In the genomic region with DNA sequence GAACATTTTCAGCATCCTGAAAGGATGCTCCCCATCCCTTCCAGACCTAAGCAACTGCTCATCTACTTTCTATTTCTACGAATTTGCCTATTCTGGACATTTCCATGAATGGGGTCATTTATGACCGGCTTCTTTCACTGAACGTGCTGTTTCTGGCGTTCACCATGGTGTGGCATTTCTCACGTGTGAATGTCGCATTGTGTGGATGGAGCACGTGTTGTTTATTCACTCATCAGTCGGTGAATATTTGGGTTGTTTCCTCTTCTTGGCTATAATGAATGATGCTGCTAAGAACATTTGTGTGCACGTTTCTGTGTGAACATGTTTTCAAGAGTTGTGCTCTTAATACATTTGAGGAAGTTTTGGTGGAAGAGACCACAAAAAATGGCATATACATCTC, we compare ENCODE assay signal across 27 cellular contexts.
"Had no signal": no experiment of that assay in that cellular context is flagged by ENCODE, and none has a peak within 500 bp of the region (broad histone marks: within the 10 kb centered on the region; RNA-seq: fewer than 3 reads in every experiment).

No MANE protein-coding gene starts in this region.

- H2AFZ ChIP-seq: hepatocyte had no signal

- H3K4me1 ChIP-seq: ascending aorta, foreskin keratinocyte, gastroesophageal sphincter, heart right ventricle had no signal

- H3K27me3 ChIP-seq: ascending aorta, foreskin keratinocyte had no signal

- H3K4me3 ChIP-seq: ascending aorta, gastroesophageal sphincter, heart right ventricle, hepatocyte had no signal

- FAIRE-seq: colon, endometrium, endothelial cell of umbilical vein had no signal

- H3K36me3 ChIP-seq: ascending aorta, gastroesophageal sphincter, heart right ventricle had no signal

- H3K27ac ChIP-seq: ascending aorta, epithelial cell of prostate, foreskin keratinocyte, gastroesophageal sphincter, heart right ventricle, hepatocyte had no signal

- DNase-seq: activated CD4-positive, alpha-beta memory T cell treated with anti-CD3 and anti-CD28 coated beads, Interleukin-2, amount 10 ng/mL, durations not matched to agents 7 days and 5 days; activated CD4-positive, alpha-beta T cell treated with anti-CD3 and anti-CD28 coated beads for 36 hours; activated CD4-positive, alpha-beta T cell treated with anti-CD3 and anti-CD28 coated beads, Interleukin-2, amount 10 ng/mL, durations not matched to agents 24 days and 14 days; activated CD4-positive, CD25-positive, alpha-beta regulatory T cell; activated CD4-positive, CD25-positive, alpha-beta regulatory T cell treated with anti-CD3 and anti-CD28 coated beads, Interleukin-2, amount 50 U/mL, for 72 hours; activated CD8-positive, alpha-beta memory T cell treated with anti-CD3 and anti-CD28 coated beads, Interleukin-2, amount 50 U/mL, for 48 hours; activated gamma-delta T cell; activated naive CD4-positive, alpha-beta T cell; activated naive CD4-positive, alpha-beta T cell treated with anti-CD3 and anti-CD28 coated beads, Interleukin-2, amount 10 ng/mL, durations not matched to agents 7 days and 5 days; activated naive CD8-positive, alpha-beta T cell treated with anti-CD3 and anti-CD28 coated beads, Interleukin-2, amount 10 ng/mL, durations not matched to agents 7 days and 5 days; activated T-cell treated with anti-CD3 and anti-CD28 coated beads for 4 hours; activated T-cell treated with anti-CD3 and anti-CD28 coated beads, Interleukin-2, amount 50 U/mL, for 24 hours; activated T-cell treated with anti-CD3 and anti-CD28 coated beads, Interleukin-2, amount 50 U/mL, for 72 hours; cortex of kidney; dermis blood vessel endothelial cell; effector CD4-positive, alpha-beta T cell; effector memory CD8-positive, alpha-beta T cell; foreskin keratinocyte; heart right ventricle; T-helper 2 cell had no signal

- H3K9me3 ChIP-seq: ascending aorta, gastroesophageal sphincter, heart right ventricle had no signal

- H3K79me2 ChIP-seq: hepatocyte had no signal

- H3K4me2 ChIP-seq: hepatocyte had no signal
